Comparison of ENCODE assay signal across 22 cellular contexts in genomic region chr6:40535105-40535783, GRCh38. TPM values are rescaled to one million over a fixed set of nuclear protein-coding genes. Genes with fewer than 3 reads are reported as not detected.
DNase-seq lines count a peak whose midpoint lies in the region; ATAC-seq and TF ChIP-seq lines count a peak whose summit lies in the region.
"Had no signal": no experiment of that assay in that cellular context is flagged by ENCODE, and none has a peak within 500 bp of the region (broad histone marks: within the 10 kb centered on the region; RNA-seq: fewer than 3 reads in every experiment).

No MANE protein-coding gene starts in this region.

- no peak for TF ChIP-seq CTCF in neural progenitor cell (IDR thresholded peaks at IDR 0.05)

- DNase-seq in ELF-1 (ENCODE audit: low read depth, low spot score): peak; percentile 65
- DNase-seq in RKO (ENCODE audit: low spot score): peak; percentile 2
- DNase-seq in neural progenitor cell (ENCODE audit: low spot score): no peak
- no peak for DNase-seq in NCI-H2196 (lab: John Stamatoyannopoulos, UW; ENCODE audit: unreplicated experiment)
- no peak for DNase-seq in kidney glomerular epithelial cell (lab: John Stamatoyannopoulos, UW)
- DNase-seq: DMS79, IMR-90, NCI-H1048, NCI-H1436, NCI-H2029, NCI-H2171 treated with DMSO at 0.1 percent for 48 hours, NCI-H510A treated with DMSO at 0.1 percent for 48 hours, SHP77, SK-N-SH had no signal

- H3K27me3 Mint-ChIP-seq in neural progenitor cell (ENCODE audit: insufficient read depth, low read depth): peaks cover 6% of the 10 kb centered on the region

- H3K9me3 ChIP-seq in BLaER1 (no peaks in the 10 kb centered on the region), neural progenitor cell (ENCODE audit: low read depth) (no peaks in the 10 kb centered on the region)
- H3K9me3 ChIP-seq: HAP-1, Peyer's patch, SK-N-SH had no signal

- H4K20me1 ChIP-seq in BLaER1: peaks cover 90% of the 10 kb centered on the region
- H4K20me1 ChIP-seq in neural progenitor cell (ENCODE audit: low read depth): no peaks in the 10 kb centered on the region

- no peak for ATAC-seq in GM18861 (IDR thresholded peaks at IDR 0.05; ENCODE audit: unreplicated experiment)

- H2AFZ ChIP-seq in neural progenitor cell (replicated peaks): no peak overlapping the region

- no peaks in the 10 kb centered on the region for H3K4me1 Mint-ChIP-seq in neural progenitor cell

- H3K36me3 ChIP-seq in BLaER1: peaks cover 6% of the 10 kb centered on the region; the same call in 1 of the 2 replicates
- H3K36me3 ChIP-seq in neural progenitor cell: no peaks in the 10 kb centered on the region
- H3K36me3 ChIP-seq: HAP-1, Peyer's patch had no signal

- H3K27ac ChIP-seq in BLaER1 (no peak overlapping the region), neural progenitor cell (no peak overlapping the region)
- H3K27ac ChIP-seq: C4-2B, Peyer's patch had no signal

- H3K27me3 ChIP-seq in BLaER1 (no peaks in the 10 kb centered on the region), neural progenitor cell (no peaks in the 10 kb centered on the region)
- H3K27me3 ChIP-seq: Peyer's patch had no signal

- no peaks in the 10 kb centered on the region for H3F3A ChIP-seq in neural progenitor cell (ENCODE audit: low read depth)

- no peaks in the 10 kb centered on the region for H3K9me3 Mint-ChIP-seq in neural progenitor cell

- H3K4me2 ChIP-seq in BLaER1 (peak overlapping the region; percentile 10; the same call in 1 of the 2 replicates), neural progenitor cell (no peak overlapping the region)
- H3K4me2 ChIP-seq: SK-N-SH had no signal

- H3K4me1 ChIP-seq in BLaER1: peaks cover 15% of the 10 kb centered on the region; the same call in 1 of the 2 replicates
- H3K4me1 ChIP-seq in neural progenitor cell: peaks cover 16% of the 10 kb centered on the region
- H3K4me1 ChIP-seq: HAP-1, Peyer's patch had no signal

- H3K27ac Mint-ChIP-seq in neural progenitor cell: peak overlapping the region; percentile 58

- no peaks in the 10 kb centered on the region for H3K79me2 ChIP-seq in neural progenitor cell (ENCODE audit: low read depth)

- no peak overlapping the region for H3K4me3 Mint-ChIP-seq in neural progenitor cell

- no peak overlapping the region for H3K9ac ChIP-seq in BLaER1
- no peak overlapping the region for H3K9ac ChIP-seq in neural progenitor cell
- H3K9ac ChIP-seq: SK-N-SH had no signal

- H3K36me3 Mint-ChIP-seq in neural progenitor cell: no peaks in the 10 kb centered on the region

- H3K4me3 ChIP-seq in BLaER1 (no peak overlapping the region), neural progenitor cell (no peak overlapping the region)
- H3K4me3 ChIP-seq: HAP-1, Peyer's patch had no signal

RNA-seq across cellular contexts. Expression of gene LRFN2, which starts 51.9 kb away (rescaled TPM):
- 0.40 TPM in 1 of 2 replicates, not detected in the other for total RNA-seq in neural progenitor cell (ENCODE audit: low replicate concordance)
- total RNA-seq: G401, HT-29, IMR-90, MCF 10A had no signal

Comparison
In these comparisons a context has a peak if more than half of its experiments do, and no peak if none do; other contexts are left out.
1. DNase-seq: peak in ELF-1 (single experiment) and RKO (single experiment); none in neural progenitor cell (single experiment), NCI-H2196 (single experiment) and kidney glomerular epithelial cell (single experiment).